ENCODE assay signal across 7 cellular contexts in genomic region chr19:23394481-23394880, GRCh38. TPM values are rescaled to one million over a fixed set of nuclear protein-coding genes. Genes with fewer than 3 reads are reported as not detected.
DNase-seq lines count a peak whose midpoint lies in the region; ATAC-seq, FAIRE-seq and TF ChIP-seq lines count a peak whose summit lies in the region.
"Not testable (repeated sequence)": the region's sequence is repeated elsewhere in the genome, so short reads cannot be mapped to it uniquely, and the experiment has no call there.

No MANE protein-coding gene starts in this region.

- peaks cover 13% of the 10 kb centered on the region for H3K4me1 Mint-ChIP-seq in glutamatergic neuron (ENCODE audit: low read depth, unreplicated experiment)

- not testable (repeated sequence) for H3K27me3 Mint-ChIP-seq in glutamatergic neuron (ENCODE audit: unreplicated experiment)

- peaks cover 12% of the 10 kb centered on the region for H3K36me3 Mint-ChIP-seq in glutamatergic neuron (ENCODE audit: unreplicated experiment)

- H3K4me1 ChIP-seq in RWPE2 (ENCODE audit: insufficient read depth, poor library complexity, severe bottlenecking): peaks cover 15% of the 10 kb centered on the region
- H3K4me1 ChIP-seq in spleen: peaks cover 12 to 59% (median 42%) of the 10 kb centered on the region in 6 donors

- peak overlapping the region; percentile 99 for H3K27ac Mint-ChIP-seq in glutamatergic neuron (ENCODE audit: unreplicated experiment)

- not testable (repeated sequence) for H3K36me3 ChIP-seq in H7 (replicated peaks; ENCODE audit: control insufficient read depth, insufficient read depth, low read length); bronchial epithelial cell (ENCODE audit: control insufficient read depth, insufficient read depth, low read length)
- H3K36me3 ChIP-seq in RWPE2 (ENCODE audit: low read depth): peaks cover 49% of the 10 kb centered on the region
- peaks cover 0 to 33% (median under 1%) of the 10 kb centered on the region in 6 donors for H3K36me3 ChIP-seq in spleen

- TF ChIP-seq CTCF in RWPE2 (IDR thresholded peaks at IDR 0.05; ENCODE audit: poor library complexity, severe bottlenecking); bronchial epithelial cell (IDR thresholded peaks at IDR 0.05; ENCODE audit: insufficient read depth, low read length, severe bottlenecking); glutamatergic neuron (IDR thresholded peaks at IDR 0.05; ENCODE audit: partially characterized antibody, unreplicated experiment); spleen (IDR thresholded peaks at IDR 0.05 in 8 of 11, conservative IDR thresholded peaks at IDR 0.05 in 3 of 11): not testable (repeated sequence)

- not testable (repeated sequence) for H3K27me3 ChIP-seq in H7 (ENCODE audit: control insufficient read depth, insufficient read depth, low read length); RWPE2 (ENCODE audit: insufficient read depth, poor library complexity, severe bottlenecking); bronchial epithelial cell (ENCODE audit: control insufficient read depth, insufficient read depth, low read length); spleen (replicated peaks in 1 of 7)

- H3K4me3 ChIP-seq in H7 (ENCODE audit: insufficient read depth, low read depth, low read length) (peak overlapping the region; percentile 99), RWPE2 (ENCODE audit: severe bottlenecking) (peak overlapping the region; percentile 91), bronchial epithelial cell (ENCODE audit: low read depth, low read length) (peak overlapping the region; percentile 78), spleen (peak overlapping the region; percentile 68 to 94 (median 76))

- peak overlapping the region; percentile 68 for H3K27ac ChIP-seq in RWPE2 (ENCODE audit: poor library complexity, severe bottlenecking)
- H3K27ac ChIP-seq in spleen: peak overlapping the region; percentile 81 to 94 (median 90)

- 5 to 20% (median 13%) methylated on average over 12 of the region's 12 CpGs for WGBS in spleen, 5 donors

- peaks cover 14% of the 10 kb centered on the region for H3K9me3 Mint-ChIP-seq in glutamatergic neuron (ENCODE audit: unreplicated experiment)

- peak overlapping the region; percentile 93 for H3K4me3 Mint-ChIP-seq in glutamatergic neuron (ENCODE audit: unreplicated experiment)

- DNase-seq in H7; RWPE2 (ENCODE audit: low spot score): not testable (repeated sequence)
- DNase-seq in activated T-cell treated with anti-CD3 and anti-CD28 coated beads for 1 hour (ENCODE audit: low read depth) (peak; percentile 18), bronchial epithelial cell (ENCODE audit: low read depth) (peak; percentile 8), glutamatergic neuron (peak; percentile 31), midbrain (lab: John Stamatoyannopoulos, UW) (peak; percentile 26), spleen (peak; percentile 80)

- not testable (repeated sequence) for FAIRE-seq in bronchial epithelial cell (lab: Jason Lieb, UNC)

- not testable (repeated sequence) for H3K9me3 ChIP-seq in RWPE2 (ENCODE audit: severe bottlenecking)
- peaks cover 0 to 18% (median 4%) of the 10 kb centered on the region in 8 donors for H3K9me3 ChIP-seq in spleen

- not testable (repeated sequence) for ATAC-seq in RWPE2 (ENCODE audit: low read depth)

- intact Hi-C loops in spleen (cut with DNase I; ENCODE audit: low total_unique reads): loop anchor here (10.0 kb wide), 1 partner anchor 120 kb away; no protein-coding TSS in a partner anchor

- TF ChIP-seq POLR2A in spleen (IDR thresholded peaks at IDR 0.05): not testable (repeated sequence)

RNA-seq across cellular contexts. Expression of gene ZNF91, which starts 0.8 kb away (rescaled TPM):
- 18.2 and 27.7 TPM in 2 replicates for total RNA-seq in H7 (2014; rRNA removed; shearing (Covaris generic))
- total RNA-seq in bronchial epithelial cell: 7.9 and 12.8 TPM in 2 replicates
- 160 TPM for total RNA-seq in glutamatergic neuron (ENCODE audit: unreplicated experiment)
- 10 to 100 TPM; 51.7 to 99.4 (median 64.6) TPM for total RNA-seq in spleen
- 10 to 100 TPM in 1 of 3 donors, 1 to 10 TPM in 2; 8.4 to 10.7 (median 9.4) TPM for polyA plus RNA-seq in spleen
